ENCODE assay signal across 14 cellular contexts in the genomic region with DNA sequence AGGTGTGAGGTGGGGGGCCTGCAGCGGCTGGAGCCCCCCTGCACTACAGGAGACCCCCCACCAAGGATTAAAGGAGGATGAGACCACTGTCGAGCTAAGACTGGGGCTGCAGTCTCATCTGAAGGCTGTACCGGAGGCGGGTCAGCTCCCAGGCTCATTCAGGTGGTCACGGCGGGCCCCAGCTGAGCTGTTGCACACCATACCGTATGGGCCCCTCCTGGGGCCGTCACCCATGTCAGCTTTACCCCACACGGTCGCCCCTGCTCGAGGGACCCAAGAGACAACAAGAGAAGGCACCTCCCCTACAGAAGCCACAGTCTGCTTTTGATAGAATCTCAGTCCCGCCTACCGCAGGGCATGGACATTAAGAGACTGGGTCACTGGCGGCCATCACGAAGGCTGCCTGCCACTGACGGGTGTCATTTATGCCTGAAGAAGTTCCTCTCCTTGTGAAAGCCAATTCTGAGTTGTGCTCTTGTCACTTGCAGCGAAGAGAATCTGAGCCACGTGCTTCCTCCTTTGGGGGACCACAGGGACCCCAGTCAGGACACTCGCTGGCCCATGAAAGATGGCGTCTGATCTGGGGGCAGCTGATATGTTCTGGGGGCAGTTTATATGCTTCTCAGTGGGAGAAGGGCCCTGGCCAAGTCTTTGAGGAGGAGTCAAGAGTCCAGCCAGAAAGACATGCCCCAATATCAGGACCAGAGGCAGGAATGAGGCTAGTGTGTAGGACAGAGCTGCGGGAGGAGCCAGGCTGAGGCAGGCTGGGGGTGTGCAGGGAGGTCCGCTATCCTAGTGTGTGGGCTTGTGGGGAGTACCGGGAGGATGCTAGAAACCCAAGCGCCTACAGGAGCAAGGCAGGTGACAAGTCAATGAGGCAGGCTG.
"Had no signal": no experiment of that assay in that cellular context is flagged by ENCODE, and none has a peak within 500 bp of the region (broad histone marks: within the 10 kb centered on the region; RNA-seq: fewer than 3 reads in every experiment).

No MANE protein-coding gene starts in this region.

- H3K27me3 ChIP-seq: esophagus muscularis mucosa had no signal

- DNase-seq: activated CD4-positive, alpha-beta T cell treated with anti-CD3 and anti-CD28 coated beads for 36 hours; activated CD8-positive, alpha-beta T cell treated with anti-CD3 and anti-CD28 coated beads for 36 hours; glutamatergic neuron; immature natural killer cell; mesendoderm; stimulated activated CD4-positive, alpha-beta T cell treated with anti-CD3 and anti-CD28 coated beads, Interleukin-2, amount 100 ng/mL, for 48 hours; stimulated activated naive CD8-positive, alpha-beta T cell treated with anti-CD3 and anti-CD28 coated beads, Interleukin-15, Interleukin-2, amounts not matched to agents 100 U/mL and 50 U/mL, for 24 hours; T1000 had no signal

- ATAC-seq: activated CD4-positive, alpha-beta T cell treated with anti-CD3 and anti-CD28 coated beads for 36 hours; activated CD8-positive, alpha-beta T cell treated with anti-CD3 and anti-CD28 coated beads for 36 hours; activated naive CD4-positive, alpha-beta T cell treated with anti-CD3 and anti-CD28 coated beads, Interleukin-2, amount 50 U/mL, for 72 hours; activated T-helper 17 cell treated with anti-CD3 and anti-CD28 coated beads, Interleukin-2, amount 50 U/mL, for 72 hours; stimulated activated naive CD8-positive, alpha-beta T cell treated with anti-CD3 and anti-CD28 coated beads, Interleukin-15, Interleukin-2, amounts not matched to agents 100 U/mL and 50 U/mL, for 24 hours had no signal

- H3K9me3 Mint-ChIP-seq: immature natural killer cell had no signal

- H3K36me3 ChIP-seq: esophagus muscularis mucosa, neutrophil had no signal

- H3K27ac ChIP-seq: dorsolateral prefrontal cortex, esophagus muscularis mucosa, neutrophil, VCaP had no signal

- H3K4me3 Mint-ChIP-seq: activated CD4-positive, alpha-beta T cell treated with anti-CD3 and anti-CD28 coated beads for 36 hours; activated CD8-positive, alpha-beta T cell treated with anti-CD3 and anti-CD28 coated beads for 36 hours; activated T-helper 17 cell treated with anti-CD3 and anti-CD28 coated beads, Interleukin-2, amount 50 U/mL, for 72 hours; immature natural killer cell had no signal

- H3K4me3 ChIP-seq: dorsolateral prefrontal cortex, esophagus muscularis mucosa had no signal

- H3K4me1 Mint-ChIP-seq: activated CD4-positive, alpha-beta T cell treated with anti-CD3 and anti-CD28 coated beads for 36 hours; activated T-helper 17 cell treated with anti-CD3 and anti-CD28 coated beads, Interleukin-2, amount 50 U/mL, for 72 hours had no signal

- H3K9me3 ChIP-seq: neutrophil had no signal

- H3K36me3 Mint-ChIP-seq: activated naive CD4-positive, alpha-beta T cell treated with anti-CD3 and anti-CD28 coated beads, Interleukin-2, amount 50 U/mL, for 72 hours; immature natural killer cell had no signal

- H3K27ac Mint-ChIP-seq: activated CD4-positive, alpha-beta T cell treated with anti-CD3 and anti-CD28 coated beads for 36 hours; activated CD8-positive, alpha-beta T cell treated with anti-CD3 and anti-CD28 coated beads for 36 hours; activated T-helper 17 cell treated with anti-CD3 and anti-CD28 coated beads, Interleukin-2, amount 50 U/mL, for 72 hours; immature natural killer cell had no signal
